ENCODE assay signal across 1 cellular context in the genomic region with DNA sequence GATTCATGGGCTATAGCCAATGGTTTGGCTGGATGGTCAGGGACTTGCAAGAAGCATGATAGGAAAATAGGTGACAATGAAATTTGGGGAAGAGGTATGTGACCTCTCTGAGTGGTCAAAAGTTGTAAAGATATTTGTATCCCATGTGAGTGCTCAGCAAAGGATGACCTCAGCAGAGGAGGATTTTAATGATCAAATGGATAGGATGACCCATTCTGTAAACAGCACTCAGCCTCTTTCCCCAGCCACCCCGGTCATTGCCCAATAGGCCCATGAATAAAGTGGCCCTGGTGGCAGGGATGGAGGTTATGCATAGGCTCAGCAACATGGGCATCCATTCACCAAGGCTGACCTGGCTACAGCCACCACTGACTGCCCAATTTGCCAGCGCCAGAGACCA.
TF ChIP-seq lines count a peak whose summit lies in the region.

No MANE protein-coding gene starts in this region.

TF ChIP-seq in HepG2, 621 proteins besides CTCF, POLR2A, EP300 and RAD21 (continued from another document):
- TF ChIP-seq RERE (CRISPR knock-in tag; IDR thresholded peaks at IDR 0.05; ENCODE audit: low read depth) = no peak
- TF ChIP-seq ZNF333 (CRISPR knock-in tag; IDR thresholded peaks at IDR 0.05; ENCODE audit: borderline replicate concordance) = no peak
- TF ChIP-seq HMG20A (CRISPR knock-in tag; IDR thresholded peaks at IDR 0.05; ENCODE audit: borderline replicate concordance) = no peak
